In the genomic region with DNA sequence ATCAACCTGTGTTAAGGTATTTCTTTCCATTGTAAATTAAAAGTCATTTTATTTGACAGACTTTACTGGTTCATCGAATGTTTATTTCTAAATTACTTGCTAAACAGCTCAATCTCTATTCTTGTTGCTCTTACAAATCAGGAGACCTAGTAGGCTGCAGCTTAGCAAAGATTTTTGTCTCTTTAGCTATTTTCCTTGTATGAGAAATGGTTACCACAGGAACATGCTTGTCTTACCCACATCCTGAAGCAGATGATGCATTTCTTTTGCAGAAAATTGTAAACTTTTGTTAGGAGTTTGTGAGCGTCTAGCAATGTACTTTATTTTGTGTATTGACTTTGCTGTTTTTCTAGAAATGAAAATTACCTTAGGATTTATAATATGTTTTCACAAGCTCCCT, we compare ENCODE assay signal across 20 cellular contexts. TPM values are rescaled to one million over a fixed set of nuclear protein-coding genes. Genes with fewer than 3 reads are reported as not detected.
DNase-seq lines count a peak whose midpoint lies in the region; ATAC-seq and TF ChIP-seq lines count a peak whose summit lies in the region.
"Had no signal": no experiment of that assay in that cellular context is flagged by ENCODE, and none has a peak within 500 bp of the region (broad histone marks: within the 10 kb centered on the region; RNA-seq: fewer than 3 reads in every experiment).

No MANE protein-coding gene starts in this region.

- peak overlapping the region; percentile 77 for H3K27ac Mint-ChIP-seq in activated naive CD4-positive, alpha-beta T cell treated with anti-CD3 and anti-CD28 coated beads, Interleukin-2, amount 10 ng/mL, durations not matched to agents 7 days and 5 days
- H3K27ac Mint-ChIP-seq in T-helper 1 cell treated with Interleukin-12 subunit alpha and Interleukin-12 subunit beta and Interleukin-4 antibody, amounts not matched to agents 30 μg/mL and 1 μg/mL, for 36 hours = peak overlapping the region; percentile 68
- H3K27ac Mint-ChIP-seq: activated B cell treated with CpG ODN at 0.5 μM for 24 hours had no signal

- no peak for DNase-seq in activated naive CD4-positive, alpha-beta T cell treated with anti-CD3 and anti-CD28 coated beads, Interleukin-2, amount 10 ng/mL, durations not matched to agents 7 days and 5 days
- DNase-seq in activated naive CD4-positive, alpha-beta T cell treated with Interleukin-2 at 50 U/mL for 16 hours = no peak
- DNase-seq in central memory CD4-positive, alpha-beta T cell = peak; percentile 49
- DNase-seq in stimulated activated naive CD8-positive, alpha-beta T cell treated with anti-CD3 and anti-CD28 coated beads, Interleukin-15, Interleukin-2, amounts not matched to agents 100 U/mL and 50 U/mL, for 24 hours = no peak
- DNase-seq in left lung (no peak), SKM-1 treated with dmso at 0.1 percent for 144 hours (lab: John Stamatoyannopoulos, UW; ENCODE audit: unreplicated experiment) (no peak)
- DNase-seq: activated B cell treated with CpG ODN at 0.5 μM for 24 hours; activated CD8-positive, alpha-beta memory T cell treated with anti-CD3 and anti-CD28 coated beads, Interleukin-2, amount 50 U/mL, for 4 hours; adrenal gland; cerebellar nuclear complex; head of caudate nucleus; lower lobe of right lung; NCI-H146; NCI-H2227 treated with DMSO at 0.1 percent for 48 hours; ovary; sigmoid colon; substantia nigra; uterus had no signal

- ATAC-seq in stimulated activated naive CD8-positive, alpha-beta T cell treated with anti-CD3 and anti-CD28 coated beads, Interleukin-15, Interleukin-2, amounts not matched to agents 100 U/mL and 50 U/mL, for 24 hours = peak; percentile 41
- ATAC-seq in left lung (no peak), HG03175 (IDR thresholded peaks at IDR 0.05; ENCODE audit: unreplicated experiment) (no peak)
- ATAC-seq: lower lobe of right lung had no signal

- no peaks in the 10 kb centered on the region for H3K9me3 Mint-ChIP-seq in activated naive CD4-positive, alpha-beta T cell treated with anti-CD3 and anti-CD28 coated beads, Interleukin-2, amount 10 ng/mL, durations not matched to agents 7 days and 5 days
- no peaks in the 10 kb centered on the region for H3K9me3 Mint-ChIP-seq in T-helper 1 cell treated with Interleukin-12 subunit alpha and Interleukin-12 subunit beta and Interleukin-4 antibody, amounts not matched to agents 30 μg/mL and 1 μg/mL, for 36 hours
- H3K9me3 Mint-ChIP-seq: activated B cell treated with CpG ODN at 0.5 μM for 24 hours had no signal

- peaks cover 14% of the 10 kb centered on the region for H3K36me3 Mint-ChIP-seq in activated naive CD4-positive, alpha-beta T cell treated with anti-CD3 and anti-CD28 coated beads, Interleukin-2, amount 10 ng/mL, durations not matched to agents 7 days and 5 days
- H3K36me3 Mint-ChIP-seq in T-helper 1 cell treated with Interleukin-12 subunit alpha and Interleukin-12 subunit beta and Interleukin-4 antibody, amounts not matched to agents 30 μg/mL and 1 μg/mL, for 36 hours (ENCODE audit: low read depth) = peaks cover 9% of the 10 kb centered on the region

- CTCF ChIA-PET in activated naive CD4-positive, alpha-beta T cell treated with anti-CD3 and anti-CD28 coated beads, Interleukin-2, amount 10 ng/mL, durations not matched to agents 7 days and 5 days (lab: Charles Lee) = interaction anchor here (0.7 to 3.9 kb wide), 5 partner anchors 20 to 253 kb away, joined by 3 to 17 read pairs (median 3); partner anchors contain the start of gene SPEF2

- no peak for TF ChIP-seq CTCF in left lung (IDR thresholded peaks at IDR 0.05)

- H3K27me3 ChIP-seq in left lung = no peaks in the 10 kb centered on the region
- H3K27me3 ChIP-seq: adrenal gland, ovary, sigmoid colon, uterus had no signal

- H3K36me3 ChIP-seq in left lung = no peaks in the 10 kb centered on the region
- H3K36me3 ChIP-seq: adrenal gland, lower lobe of right lung, ovary, sigmoid colon, uterus had no signal

- intact Hi-C loops in left lung (cut with DNase I) = no loop called here

- peaks cover 60% of the 10 kb centered on the region for H3K4me1 Mint-ChIP-seq in activated naive CD4-positive, alpha-beta T cell treated with anti-CD3 and anti-CD28 coated beads, Interleukin-2, amount 10 ng/mL, durations not matched to agents 7 days and 5 days
- peaks cover 51% of the 10 kb centered on the region for H3K4me1 Mint-ChIP-seq in T-helper 1 cell treated with Interleukin-12 subunit alpha and Interleukin-12 subunit beta and Interleukin-4 antibody, amounts not matched to agents 30 μg/mL and 1 μg/mL, for 36 hours (ENCODE audit: low read depth)

- no peaks in the 10 kb centered on the region for H3K27me3 Mint-ChIP-seq in activated naive CD4-positive, alpha-beta T cell treated with anti-CD3 and anti-CD28 coated beads, Interleukin-2, amount 10 ng/mL, durations not matched to agents 7 days and 5 days
- H3K27me3 Mint-ChIP-seq in T-helper 1 cell treated with Interleukin-12 subunit alpha and Interleukin-12 subunit beta and Interleukin-4 antibody, amounts not matched to agents 30 μg/mL and 1 μg/mL, for 36 hours (ENCODE audit: low read depth) = no peaks in the 10 kb centered on the region
- H3K27me3 Mint-ChIP-seq: activated B cell treated with CpG ODN at 0.5 μM for 24 hours had no signal

- H3K27ac ChIP-seq in left lung = no peak overlapping the region
- H3K27ac ChIP-seq: adrenal gland, lower lobe of right lung, ovary, sigmoid colon, uterus had no signal

- H3K4me1 ChIP-seq in left lung = no peaks in the 10 kb centered on the region
- H3K4me1 ChIP-seq: adrenal gland, lower lobe of right lung, sigmoid colon, uterus had no signal

- no peak overlapping the region for H3K4me3 Mint-ChIP-seq in activated naive CD4-positive, alpha-beta T cell treated with anti-CD3 and anti-CD28 coated beads, Interleukin-2, amount 10 ng/mL, durations not matched to agents 7 days and 5 days
- H3K4me3 Mint-ChIP-seq in T-helper 1 cell treated with Interleukin-12 subunit alpha and Interleukin-12 subunit beta and Interleukin-4 antibody, amounts not matched to agents 30 μg/mL and 1 μg/mL, for 36 hours = peak overlapping the region; percentile 48
- H3K4me3 Mint-ChIP-seq: activated B cell treated with CpG ODN at 0.5 μM for 24 hours had no signal

- H3K4me3 ChIP-seq in left lung = no peak overlapping the region
- H3K4me3 ChIP-seq: adrenal gland, lower lobe of right lung, ovary, sigmoid colon, uterus had no signal

- no peaks in the 10 kb centered on the region for H3K9me3 ChIP-seq in left lung
- H3K9me3 ChIP-seq: adrenal gland, lower lobe of right lung, ovary, sigmoid colon, uterus had no signal

RNA-seq across cellular contexts. Expression of gene SPEF2, which starts 53.9 kb away (rescaled TPM):
- total RNA-seq in left lung = 1 to 10 TPM; 5.8 to 7.5 TPM
